19 cellular contexts compared by ENCODE assay signal in genomic region chr5:75584641-75585040, GRCh38. TPM values are rescaled to one million over a fixed set of nuclear protein-coding genes. Genes with fewer than 3 reads are reported as not detected.
DNase-seq lines count a peak whose midpoint lies in the region; ATAC-seq, FAIRE-seq and TF ChIP-seq lines count a peak whose summit lies in the region.
"Had no signal": no experiment of that assay in that cellular context is flagged by ENCODE, and none has a peak within 500 bp of the region (broad histone marks: within the 10 kb centered on the region; RNA-seq: fewer than 3 reads in every experiment).

No MANE protein-coding gene starts in this region.

- H3K9me3 ChIP-seq in A673 (ENCODE audit: low read depth, low read length, poor library complexity, severe bottlenecking), result no peaks in the 10 kb centered on the region
- H3K9me3 ChIP-seq in astrocyte (ENCODE audit: insufficient read depth, low read depth, low read length), result no peaks in the 10 kb centered on the region
- H3K9me3 ChIP-seq in spleen, result no peaks in the 10 kb centered on the region
- H3K9me3 ChIP-seq: vagina had no signal

- H3K27me3 ChIP-seq in A673 (replicated peaks; ENCODE audit: insufficient read depth, low read depth, low read length, poor library complexity), result no peaks in the 10 kb centered on the region
- H3K27me3 ChIP-seq in astrocyte (ENCODE audit: insufficient read depth, low read length), result no peaks in the 10 kb centered on the region
- no peaks in the 10 kb centered on the region for H3K27me3 ChIP-seq in spleen (replicated peaks in 1 of 7)
- H3K27me3 ChIP-seq: vagina had no signal

- 89 to 95% (median 92%) methylated on average over 2 of the region's 2 CpGs for WGBS in spleen, 5 donors

- H3K4me3 ChIP-seq in A673 (ENCODE audit: low read depth, low read length, poor library complexity, severe bottlenecking) (no peak overlapping the region), astrocyte (ENCODE audit: insufficient read depth, low read depth, low read length) (no peak overlapping the region), spleen (no peak overlapping the region)
- H3K4me3 ChIP-seq: vagina had no signal

- H3K27me3 Mint-ChIP-seq in astrocyte (ENCODE audit: low read depth, unreplicated experiment), result no peaks in the 10 kb centered on the region
- H3K27me3 Mint-ChIP-seq: activated naive CD8-positive, alpha-beta T cell treated with anti-CD3 and anti-CD28 coated beads, Interleukin-2, amount 10 ng/mL, durations not matched to agents 7 days and 5 days; dendritic cell treated with granulocyte-macrophage colony-stimulating factor and Interleukin-4, amounts not matched to agents 40 ng/mL and 50 ng/mL, for 4 days had no signal

- FAIRE-seq in H54 (lab: Jason Lieb, UNC) (peak; percentile 27), astrocyte (lab: Jason Lieb, UNC) (no peak)
- FAIRE-seq: frontal cortex, GM18507 had no signal

- CTCF ChIA-PET in A673 (lab: Charles Lee), result no interaction called here

- no peak overlapping the region for H2AFZ ChIP-seq in astrocyte (ENCODE audit: low read depth, low read length)

- no peak for TF ChIP-seq POLR2A in H54 (IDR thresholded peaks at IDR 0.05; ENCODE audit: low read depth, low read length)
- no peak for TF ChIP-seq POLR2A in spleen (IDR thresholded peaks at IDR 0.05)

- H3K4me2 ChIP-seq in astrocyte (ENCODE audit: low read length), result no peak overlapping the region

- intact Hi-C loops in A673 (cut with micrococcal nuclease; ENCODE audit: unreplicated experiment), result no loop called here
- intact Hi-C loops in left colon (cut with DNase I, micrococcal nuclease), result no loop called here
- intact Hi-C loops in spleen (cut with DNase I; ENCODE audit: low total_unique reads), result no loop called here
- intact Hi-C loops in cardiac septum (cut with DNase I), result no loop called here

- H3K79me2 ChIP-seq in astrocyte (ENCODE audit: insufficient read depth, low read length), result no peaks in the 10 kb centered on the region

- peak; percentile 62 for ATAC-seq in left colon
- ATAC-seq in HG03135 (IDR thresholded peaks at IDR 0.05; ENCODE audit: unreplicated experiment), result no peak

- peaks cover 6% of the 10 kb centered on the region for H3K4me1 ChIP-seq in A673 (ENCODE audit: insufficient read depth, low read length, poor library complexity, severe bottlenecking)
- H3K4me1 ChIP-seq in astrocyte (ENCODE audit: insufficient read depth, low read length), result no peaks in the 10 kb centered on the region
- no peaks in the 10 kb centered on the region for H3K4me1 ChIP-seq in spleen
- H3K4me1 ChIP-seq: vagina had no signal

- POLR2A ChIA-PET in A673 (lab: Charles Lee; ENCODE audit: low non-redundant PET), result no interaction called here

- H3K9ac ChIP-seq in astrocyte (ENCODE audit: low read length), result no peak overlapping the region

- peaks cover 5% of the 10 kb centered on the region for H3K36me3 Mint-ChIP-seq in astrocyte (ENCODE audit: low read depth, unreplicated experiment)

- no peak for DNase-seq in A673 (ENCODE audit: low spot score)
- DNase-seq in H54 (ENCODE audit: insufficient read length, low spot score), result no peak
- no peak for DNase-seq in astrocyte (ENCODE audit: low read depth)
- DNase-seq in left colon, result no peak
- no peak for DNase-seq in NCI-H226
- no peak for DNase-seq in spleen
- DNase-seq in cardiac septum (ENCODE audit: low spot score), result no peak
- DNase-seq: activated CD4-positive, CD25-positive, alpha-beta regulatory T cell treated with anti-CD3 and anti-CD28 coated beads, Interleukin-2, amount 50 U/mL, for 72 hours; activated naive CD8-positive, alpha-beta T cell treated with anti-CD3 and anti-CD28 coated beads, Interleukin-2, amount 10 ng/mL, durations not matched to agents 7 days and 5 days; C1 segment of cervical spinal cord; EL; islet precursor cell; stimulated activated naive CD4-positive, alpha-beta T cell had no signal

- no peak overlapping the region for H3K27ac Mint-ChIP-seq in astrocyte (ENCODE audit: unreplicated experiment)
- H3K27ac Mint-ChIP-seq: activated naive CD8-positive, alpha-beta T cell treated with anti-CD3 and anti-CD28 coated beads, Interleukin-2, amount 10 ng/mL, durations not matched to agents 7 days and 5 days; dendritic cell treated with granulocyte-macrophage colony-stimulating factor and Interleukin-4, amounts not matched to agents 40 ng/mL and 50 ng/mL, for 4 days had no signal

- H3K4me3 Mint-ChIP-seq in astrocyte (ENCODE audit: unreplicated experiment), result no peak overlapping the region
- H3K4me3 Mint-ChIP-seq: activated naive CD8-positive, alpha-beta T cell treated with anti-CD3 and anti-CD28 coated beads, Interleukin-2, amount 10 ng/mL, durations not matched to agents 7 days and 5 days; dendritic cell treated with granulocyte-macrophage colony-stimulating factor and Interleukin-4, amounts not matched to agents 40 ng/mL and 50 ng/mL, for 4 days had no signal

- no peaks in the 10 kb centered on the region for H3K9me3 Mint-ChIP-seq in astrocyte (ENCODE audit: unreplicated experiment)
- H3K9me3 Mint-ChIP-seq: activated naive CD8-positive, alpha-beta T cell treated with anti-CD3 and anti-CD28 coated beads, Interleukin-2, amount 10 ng/mL, durations not matched to agents 7 days and 5 days; dendritic cell treated with granulocyte-macrophage colony-stimulating factor and Interleukin-4, amounts not matched to agents 40 ng/mL and 50 ng/mL, for 4 days had no signal

- no peaks in the 10 kb centered on the region for H3K4me1 Mint-ChIP-seq in astrocyte (ENCODE audit: low read depth, unreplicated experiment)

- TF ChIP-seq CTCF in A673 (conservative IDR thresholded peaks at IDR 0.05; ENCODE audit: low read depth, low read length) (peak; percentile 35; the same call in 1 of the 2 replicates), astrocyte (IDR thresholded peaks at IDR 0.05; ENCODE audit: insufficient read depth, low read depth, low read length) (peak; percentile 22), spleen (IDR thresholded peaks at IDR 0.05 in 8 of 11, conservative IDR thresholded peaks at IDR 0.05 in 3 of 11) (no peak)

- H3K36me3 ChIP-seq in A673 (ENCODE audit: insufficient read depth, low read length, poor library complexity, severe bottlenecking), result peaks cover 7% of the 10 kb centered on the region
- peaks cover 14% of the 10 kb centered on the region for H3K36me3 ChIP-seq in astrocyte (ENCODE audit: insufficient read depth, low read length)
- peaks cover 0 to 94% (median 21%) of the 10 kb centered on the region in 6 donors for H3K36me3 ChIP-seq in spleen

- BruUV-seq in A673 (replicated peaks; lab: Mats Ljungman, UMichigan), result no TSS peak

- no peak overlapping the region for H3K27ac ChIP-seq in A673 (ENCODE audit: low read depth, low read length, poor library complexity, severe bottlenecking)
- no peak overlapping the region for H3K27ac ChIP-seq in astrocyte (ENCODE audit: low read depth, low read length)
- no peak overlapping the region for H3K27ac ChIP-seq in spleen
- H3K27ac ChIP-seq: vagina had no signal

- H4K20me1 ChIP-seq in astrocyte (ENCODE audit: insufficient read depth, low read length), result no peaks in the 10 kb centered on the region

RNA-seq across cellular contexts. Expression of gene ANKDD1B, which starts 26.6 kb away (rescaled TPM):
- total RNA-seq in A673 (2021), result not detected in 2 replicates
- total RNA-seq in astrocyte, result 0.41 and 0.59 TPM in 2 replicates
- 1 to 10 TPM; 7.1 to 8.6 TPM for total RNA-seq in left colon
- 1 to 10 TPM in 1 of 7 donors, under 1 TPM in 6; 0.34 to 1.4 (median 0.43) TPM for total RNA-seq in spleen
- under 1 TPM; 0.20 to 0.77 (median 0.29) TPM for polyA plus RNA-seq in spleen
- 0.38 TPM for total RNA-seq in cardiac septum
- total RNA-seq: myocyte, vagina had no signal

Comparison
In these comparisons a context has a peak if more than half of its experiments do, and no peak if none do; other contexts are left out.
1. CTCF ChIP-seq: peak in A673 (single experiment) and astrocyte (single experiment); none in spleen (0 of 11).